Comparison of ENCODE assay signal across 8 cellular contexts in genomic region chr1:19715334-19716203, GRCh38. TPM values are rescaled to one million over a fixed set of nuclear protein-coding genes. Genes with fewer than 3 reads are reported as not detected.
A peak's percentile ranks its signal among the peaks of the same experiment; 100 is the strongest.
DNase-seq lines count a peak whose midpoint lies in the region; ATAC-seq and TF ChIP-seq lines count a peak whose summit lies in the region.

No MANE protein-coding gene starts in this region.

- BruUV-seq in MCF 10A (replicated peaks; lab: Mats Ljungman, UMichigan) = no TSS peak

- H3K27me3 Mint-ChIP-seq in MCF 10A (ENCODE audit: insufficient read depth, unreplicated experiment) = no peaks in the 10 kb centered on the region

- H3K4me3 Mint-ChIP-seq in MCF 10A (ENCODE audit: unreplicated experiment) = no peak overlapping the region

- TF ChIP-seq CTCF in VCaP (conservative IDR thresholded peaks at IDR 0.05) = peak; percentile 93
- peak; percentile 75 for TF ChIP-seq CTCF in MCF 10A (IDR thresholded peaks at IDR 0.05; ENCODE audit: unreplicated experiment)

- peak; percentile 89 for DNase-seq in DMS153 treated with DMSO at 0.1 percent for 48 hours (lab: John Stamatoyannopoulos, UW; ENCODE audit: unreplicated experiment)
- peak; percentile 97 for DNase-seq in NCI-H2227 (lab: John Stamatoyannopoulos, UW; ENCODE audit: unreplicated experiment)
- DNase-seq in MCF 10A (ENCODE audit: unreplicated experiment) = peak; percentile 95
- DNase-seq in iris pigment epithelial cell (ENCODE audit: low read depth) = peak; percentile 94
- DNase-seq in stimulated activated CD4-positive, alpha-beta T cell treated with anti-CD3 and anti-CD28 coated beads, Interleukin-1b, Interleukin-23, amount 100 ng/mL, for 1 hour (ENCODE audit: low read depth in 2 of 2) = peak; percentile 32 to 67

- intact Hi-C loops in MCF 10A (cut with micrococcal nuclease) = loop anchor here (1.0 kb wide), 1 partner anchor 95 kb away; no protein-coding TSS in a partner anchor

- POLR2A ChIA-PET in MCF 10A (lab: Yijun Ruan, JAX) = interaction anchor here (0.9 to 1.0 kb wide), 2 partner anchors 9 to 54 kb away, joined by 3 read pairs; no protein-coding TSS in a partner anchor

- peak overlapping the region; percentile 31 for H3K27ac ChIP-seq in VCaP

- no peaks in the 10 kb centered on the region for H3K9me3 Mint-ChIP-seq in MCF 10A (ENCODE audit: unreplicated experiment)

- H3K27ac Mint-ChIP-seq in MCF 10A (ENCODE audit: low read depth, unreplicated experiment) = peak overlapping the region; percentile 50

- peak; percentile 63 for ATAC-seq in HG02759 (IDR thresholded peaks at IDR 0.05; ENCODE audit: unreplicated experiment)
- ATAC-seq in HG03280 (IDR thresholded peaks at IDR 0.05; ENCODE audit: unreplicated experiment) = no peak

- CTCF ChIA-PET in MCF 10A (lab: Yijun Ruan, JAX) = interaction anchor here (0.5 to 3.3 kb wide), 12 partner anchors 8 to 310 kb away, joined by 3 to 13 read pairs (median 4); no protein-coding TSS in a partner anchor

- no peaks in the 10 kb centered on the region for H3K4me1 Mint-ChIP-seq in MCF 10A (ENCODE audit: insufficient read depth, unreplicated experiment)

- H3K36me3 Mint-ChIP-seq in MCF 10A (ENCODE audit: insufficient read depth, unreplicated experiment) = no peaks in the 10 kb centered on the region

RNA-seq across cellular contexts. Expression of gene HTR6, which starts 50.9 kb away (rescaled TPM):
- not detected in 2 replicates for total RNA-seq in MCF 10A (2022)
